In genomic region chr10:121844537-121844936, GRCh38 we compare ENCODE assay signal across 7 cellular contexts.
"Had no signal": no experiment of that assay in that cellular context is flagged by ENCODE, and none has a peak within 500 bp of the region (broad histone marks: within the 10 kb centered on the region; RNA-seq: fewer than 3 reads in every experiment).

No MANE protein-coding gene starts in this region.

- H3K4me2 ChIP-seq: GM23338 had no signal

- DNase-seq: H9, HCEC 1CT, KG1 had no signal

- FAIRE-seq: H1, H54, HTR-8/SVneo had no signal

- H2AFZ ChIP-seq: GM23338 had no signal

- ATAC-seq: GM23338 had no signal

- H3K4me3 ChIP-seq: GM23338 had no signal
